In genomic region chr19:38667552-38668205, GRCh38 we compare ENCODE assay signal across 8 cellular contexts. TPM values are rescaled to one million over a fixed set of nuclear protein-coding genes. Genes with fewer than 3 reads are reported as not detected.
DNase-seq lines count a peak whose midpoint lies in the region; ATAC-seq and TF ChIP-seq lines count a peak whose summit lies in the region.

No MANE protein-coding gene starts in this region.

- peak overlapping the region; percentile 10; the same call in 1 of the 2 replicates for H3K4me3 ChIP-seq in AG04450 (ENCODE audit: low read depth, low read length)
- no peak overlapping the region for H3K4me3 ChIP-seq in duodenal mucosa (ENCODE audit: low read depth in 1 of 2, low read length in 2 of 2)

- H3K9me3 ChIP-seq in AG04450 (ENCODE audit: control insufficient read depth, insufficient read depth, low read length) (no peaks in the 10 kb centered on the region), duodenal mucosa (ENCODE audit: control insufficient read depth in 1 of 2, low read length in 2 of 2) (no peaks in the 10 kb centered on the region)

- H3K9ac ChIP-seq in duodenal mucosa (ENCODE audit: low read depth in 1 of 2, low read length in 2 of 2): peak overlapping the region; percentile 47 to 64

- DNase-seq in AG04450 (ENCODE audit: low read depth, low spot score) (no peak), LHCN-M2 (ENCODE audit: low read depth) (peak; percentile 77), HEK293T (ENCODE audit: extremely low spot score) (no peak), D341Med (ENCODE audit: low spot score) (no peak)
- DNase-seq in natural killer cell treated with Interleukin-12 subunit alpha and Interleukin-12 subunit beta and Interleukin-15 and Interleukin-18, amount 100 ng/mL, for 72 hours (ENCODE audit: low spot score): no peak

- CTCF ChIA-PET in AG04450 (lab: Charles Lee) (interaction anchor here (1.2 kb wide), 1 partner anchor 262 kb away, joined by 3 read pairs; no protein-coding TSS in a partner anchor), HEK293T (lab: Yijun Ruan, JAX) (no interaction called here)

- H3K4me1 ChIP-seq in duodenal mucosa (ENCODE audit: control insufficient read depth in 1 of 2, insufficient read depth in 2 of 2, low read length in 2 of 2): peaks cover 92 to 93% of the 10 kb centered on the region in 2 donors

- no peaks in the 10 kb centered on the region for H3K27me3 ChIP-seq in AG04450 (ENCODE audit: control insufficient read depth, insufficient read depth, low read length)
- no peaks in the 10 kb centered on the region for H3K27me3 ChIP-seq in duodenal mucosa (ENCODE audit: control insufficient read depth in 1 of 2, insufficient read depth in 2 of 2, low read length in 2 of 2)

- H3K36me3 ChIP-seq in duodenal mucosa (ENCODE audit: control insufficient read depth in 1 of 2, insufficient read depth in 2 of 2, low read length in 2 of 2): peaks cover 4 to 7% of the 10 kb centered on the region in 2 donors

- no peak for TF ChIP-seq CTCF in AG04450 (IDR thresholded peaks at IDR 0.05; ENCODE audit: low read depth, low read length)

- H3K4me1 Mint-ChIP-seq in natural killer cell treated with Interleukin-12 subunit alpha and Interleukin-12 subunit beta and Interleukin-15 and Interleukin-18, amount 100 ng/mL, for 72 hours (ENCODE audit: low read depth in 2 of 2): peaks cover 79 to 86% of the 10 kb centered on the region in 2 donors

- H3K27me3 Mint-ChIP-seq in natural killer cell treated with Interleukin-12 subunit alpha and Interleukin-12 subunit beta and Interleukin-15 and Interleukin-18, amount 100 ng/mL, for 72 hours: no peaks in the 10 kb centered on the region

- H3K4me3 Mint-ChIP-seq in natural killer cell treated with Interleukin-12 subunit alpha and Interleukin-12 subunit beta and Interleukin-15 and Interleukin-18, amount 100 ng/mL, for 72 hours: peak overlapping the region; percentile 81

- ATAC-seq in natural killer cell treated with Interleukin-12 subunit alpha and Interleukin-12 subunit beta and Interleukin-15 and Interleukin-18, amount 100 ng/mL, for 72 hours: no peak
- no peak for ATAC-seq in HG03354 (IDR thresholded peaks at IDR 0.05; ENCODE audit: poor library complexity, severe bottlenecking, unreplicated experiment)
- ATAC-seq in HG02884 (IDR thresholded peaks at IDR 0.05; ENCODE audit: unreplicated experiment): no peak

- H3K27ac ChIP-seq in AG04450 (ENCODE audit: low read depth, low read length): peak overlapping the region; percentile 95
- peak overlapping the region; percentile 90 for H3K27ac ChIP-seq in duodenal mucosa (ENCODE audit: low read depth, low read length)

- POLR2A ChIA-PET in AG04450 (lab: Yijun Ruan, JAX): interaction anchor here (0.6 to 1.6 kb wide), 9 partner anchors 8 to 451 kb away, joined by 3 to 12 read pairs (median 4); partner anchors contain the start of gene ACTN4
- POLR2A ChIA-PET in HEK293T (lab: Yijun Ruan, JAX): interaction anchor here (1.5 kb wide), 1 partner anchor 20 kb away, joined by 3 read pairs; the partner anchor contains the start of gene ACTN4

- no peaks in the 10 kb centered on the region for H3K36me3 Mint-ChIP-seq in natural killer cell treated with Interleukin-12 subunit alpha and Interleukin-12 subunit beta and Interleukin-15 and Interleukin-18, amount 100 ng/mL, for 72 hours

- H3K9me3 Mint-ChIP-seq in natural killer cell treated with Interleukin-12 subunit alpha and Interleukin-12 subunit beta and Interleukin-15 and Interleukin-18, amount 100 ng/mL, for 72 hours: no peaks in the 10 kb centered on the region

- peak overlapping the region; percentile 84 to 92 for H3K27ac Mint-ChIP-seq in natural killer cell treated with Interleukin-12 subunit alpha and Interleukin-12 subunit beta and Interleukin-15 and Interleukin-18, amount 100 ng/mL, for 72 hours

TF ChIP-seq in HEK293T, 16 proteins besides CTCF, POLR2A, EP300 and RAD21:
- TF ChIP-seq ELF4 (IDR thresholded peaks at IDR 0.05) (no peak), ARNT (IDR thresholded peaks at IDR 0.05) (no peak), FOXA1 (IDR thresholded peaks at IDR 0.05) (no peak), TARDBP (IDR thresholded peaks at IDR 0.05) (no peak), ZNF384 (IDR thresholded peaks at IDR 0.05) (no peak), CTBP1 (IDR thresholded peaks at IDR 0.05; ENCODE audit: borderline replicate concordance) (no peak), FOXM1 (IDR thresholded peaks at IDR 0.05; ENCODE audit: borderline replicate concordance) (no peak), SP1 (IDR thresholded peaks at IDR 0.05) (no peak), L3MBTL2 (conservative IDR thresholded peaks at IDR 0.05) (no peak)

RNA-seq across cellular contexts. Expression of gene ACTN4, which starts 20.2 kb away (rescaled TPM):
- polyA plus RNA-seq in AG04450 (2011; rRNA removed): 300 and 359 TPM in 2 replicates
- polyA minus RNA-seq in AG04450 (2011; rRNA and poly(A)+ RNA removed): 243 and 327 TPM in 2 replicates
- 451 and 519 TPM in 2 replicates for total RNA-seq in LHCN-M2 (2014; rRNA removed)
- polyA plus RNA-seq in LHCN-M2 (2012): 1,228 TPM
- 100 to 1,000 TPM; 342 to 574 TPM for total RNA-seq in natural killer cell treated with Interleukin-12 subunit alpha and Interleukin-12 subunit beta and Interleukin-15 and Interleukin-18, amount 100 ng/mL, for 72 hours

RNA-seq across cellular contexts. Expression of gene EIF3K, which starts 48.7 kb away (rescaled TPM):
- polyA plus RNA-seq in AG04450 (2011; rRNA removed): 168 and 250 TPM in 2 replicates
- polyA minus RNA-seq in AG04450 (2011; rRNA and poly(A)+ RNA removed): 283 and 385 TPM in 2 replicates
- total RNA-seq in LHCN-M2 (2014; rRNA removed): 279 and 320 TPM in 2 replicates
- polyA plus RNA-seq in LHCN-M2 (2012): 371 TPM
- 100 to 1,000 TPM; 216 to 286 TPM for total RNA-seq in natural killer cell treated with Interleukin-12 subunit alpha and Interleukin-12 subunit beta and Interleukin-15 and Interleukin-18, amount 100 ng/mL, for 72 hours

RNA-seq across cellular contexts. Expression of gene MAP4K1, which starts 49.9 kb away (rescaled TPM):
- polyA plus RNA-seq in AG04450 (2011; rRNA removed): 0.09 and 0.31 TPM in 2 replicates
- polyA minus RNA-seq in AG04450 (2011; rRNA and poly(A)+ RNA removed): not detected in 2 replicates
- total RNA-seq in LHCN-M2 (2014; rRNA removed): 0.19 and 2.0 TPM in 2 replicates
- polyA plus RNA-seq in LHCN-M2 (2012): 0.09 TPM
- total RNA-seq in natural killer cell treated with Interleukin-12 subunit alpha and Interleukin-12 subunit beta and Interleukin-15 and Interleukin-18, amount 100 ng/mL, for 72 hours: 100 to 1,000 TPM in 1 of 2 donors, 10 to 100 TPM in 1; 81.4 to 318 TPM

Comparison
In these comparisons a context has a peak if more than half of its experiments do, and no peak if none do; other contexts are left out.
1. RNA of gene MAP4K1, which starts 49.9 kb away (total RNA-seq): 81.4 to 318 TPM in natural killer cell treated with Interleukin-12 subunit alpha and Interleukin-12 subunit beta and Interleukin-15 and Interleukin-18, amount 100 ng/mL, for 72 hours; 0.19 to 2.0 TPM in LHCN-M2; every median in the first group is over 10 times any median in the second.